8 cellular contexts compared by ENCODE assay signal in the genomic region with DNA sequence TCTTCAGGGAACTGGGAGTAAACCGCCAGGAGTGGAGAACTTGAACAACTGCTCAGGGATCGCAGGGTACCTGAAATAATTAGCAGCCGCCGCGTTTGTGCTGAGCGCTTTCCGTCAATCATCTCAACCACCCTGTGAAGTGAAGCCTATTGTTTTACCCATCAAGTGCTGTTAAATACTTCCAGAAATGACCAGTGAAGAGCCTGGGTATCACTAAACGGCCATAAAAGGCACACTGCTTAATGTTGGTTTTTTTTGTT. TPM values are rescaled to one million over a fixed set of nuclear protein-coding genes. Genes with fewer than 3 reads are reported as not detected.
A peak's percentile ranks its signal among the peaks of the same experiment; 100 is the strongest.
DNase-seq lines count a peak whose midpoint lies in the region; ATAC-seq and TF ChIP-seq lines count a peak whose summit lies in the region.

No MANE protein-coding gene starts in this region.

- H3K4me1 ChIP-seq in Karpas-422 (ENCODE audit: low read length) (peaks cover 45% of the 10 kb centered on the region), breast epithelium (peaks cover 3 to 13% of the 10 kb centered on the region in 2 donors)

- H3K4me3 ChIP-seq in Karpas-422 (ENCODE audit: low read length): peak overlapping the region; percentile 75
- peak overlapping the region; percentile 88 to 93 (median 91) for H3K4me3 ChIP-seq in breast epithelium

- H3K9me2 ChIP-seq in Karpas-422 (replicated peaks; ENCODE audit: insufficient read depth, low read length): no peaks in the 10 kb centered on the region

- H3K36me3 ChIP-seq in Karpas-422 (ENCODE audit: insufficient read depth, low read length): no peaks in the 10 kb centered on the region
- no peaks in the 10 kb centered on the region for H3K36me3 ChIP-seq in breast epithelium

- ATAC-seq in GM18907 (IDR thresholded peaks at IDR 0.05; ENCODE audit: unreplicated experiment): peak; percentile 5

- intact Hi-C loops in breast epithelium (cut with DNase I; ENCODE audit: low total_unique reads): no loop called here

- H3K27me3 ChIP-seq in Karpas-422 (ENCODE audit: low read length) (no peaks in the 10 kb centered on the region), breast epithelium (no peaks in the 10 kb centered on the region)

- TF ChIP-seq CTCF in breast epithelium (IDR thresholded peaks at IDR 0.05): no peak

- H4K20me1 ChIP-seq in Karpas-422 (ENCODE audit: insufficient read depth, low read depth, low read length): 0 out of 2 replicates have a peak, but pooled peaks cover 9% of the 10 kb centered on the region

- H3K79me2 ChIP-seq in Karpas-422 (ENCODE audit: low read length): no peaks in the 10 kb centered on the region

- no peak overlapping the region for H3K27ac ChIP-seq in Karpas-422 (ENCODE audit: low read length)
- peak overlapping the region; percentile 96 to 98 for H3K27ac ChIP-seq in breast epithelium

- H3K4me2 ChIP-seq in Karpas-422 (ENCODE audit: low read depth, low read length, poor library complexity, severe bottlenecking): peak overlapping the region; percentile 92

- H3K9ac ChIP-seq in Karpas-422 (ENCODE audit: low read length): no peak overlapping the region

- TF ChIP-seq POLR2A in breast epithelium (IDR thresholded peaks at IDR 0.05): no peak

- DNase-seq in Karpas-422: no peak
- no peak for DNase-seq in breast epithelium (ENCODE audit: low spot score in 2 of 2)
- peak; percentile 62 for DNase-seq in midbrain (lab: John Stamatoyannopoulos, UW)
- no peak for DNase-seq in OCI-M2 (lab: John Stamatoyannopoulos, UW; ENCODE audit: unreplicated experiment)
- no peak for DNase-seq in NCI-H345 (lab: John Stamatoyannopoulos, UW)
- no peak for DNase-seq in NCI-H128 (lab: John Stamatoyannopoulos, UW; ENCODE audit: unreplicated experiment)
- no peak for DNase-seq in anterior cingulate cortex (lab: John Stamatoyannopoulos, UW)

- no peaks in the 10 kb centered on the region for H3K9me3 ChIP-seq in Karpas-422 (ENCODE audit: low read length)
- H3K9me3 ChIP-seq in breast epithelium: no peaks in the 10 kb centered on the region

- H2AFZ ChIP-seq in Karpas-422 (ENCODE audit: low read length): 0 out of 2 replicates have a peak overlapping the region, but pooled peaks have one; percentile 10

RNA-seq across cellular contexts. Expression of a gene that starts 1.1 kb away (rescaled TPM):
- 0.18 and 5.7 TPM in 2 replicates for total RNA-seq in Karpas-422 (2014; rRNA removed; shearing (Covaris generic); ENCODE audit: low replicate concordance)
- 100 to 1,000 TPM; 296 to 563 (median 375) TPM for total RNA-seq in breast epithelium

RNA-seq across cellular contexts. Expression of a gene that starts 34.5 kb away (rescaled TPM):
- not detected in 2 replicates for total RNA-seq in Karpas-422 (2014; rRNA removed; shearing (Covaris generic); ENCODE audit: low replicate concordance)
- not detected for total RNA-seq in breast epithelium

RNA-seq across cellular contexts. Expression of a gene that starts 39.2 kb away (rescaled TPM):
- total RNA-seq in Karpas-422 (2014; rRNA removed; shearing (Covaris generic); ENCODE audit: low replicate concordance): 12.9 and 42.0 TPM in 2 replicates
- total RNA-seq in breast epithelium: 10 to 100 TPM; 35.0 to 60.6 (median 46.9) TPM

Comparison
In these comparisons a context has a peak if more than half of its experiments do, and no peak if none do; other contexts are left out.
1. RNA of a gene that starts 1.1 kb away (total RNA-seq): 296 to 563 TPM in breast epithelium; 0.18 to 5.7 TPM in Karpas-422; every median in the first group is over 10 times any median in the second.